Comparison of ENCODE assay signal across 1 cellular context in genomic region chr16:69626256-69626655, GRCh38.
A peak's percentile ranks its signal among the peaks of the same experiment; 100 is the strongest.
TF ChIP-seq lines count a peak whose summit lies in the region.

No MANE protein-coding gene starts in this region.

TF ChIP-seq in HepG2, 621 proteins besides CTCF, POLR2A, EP300 and RAD21:
- TF ChIP-seq, protein P1, sequence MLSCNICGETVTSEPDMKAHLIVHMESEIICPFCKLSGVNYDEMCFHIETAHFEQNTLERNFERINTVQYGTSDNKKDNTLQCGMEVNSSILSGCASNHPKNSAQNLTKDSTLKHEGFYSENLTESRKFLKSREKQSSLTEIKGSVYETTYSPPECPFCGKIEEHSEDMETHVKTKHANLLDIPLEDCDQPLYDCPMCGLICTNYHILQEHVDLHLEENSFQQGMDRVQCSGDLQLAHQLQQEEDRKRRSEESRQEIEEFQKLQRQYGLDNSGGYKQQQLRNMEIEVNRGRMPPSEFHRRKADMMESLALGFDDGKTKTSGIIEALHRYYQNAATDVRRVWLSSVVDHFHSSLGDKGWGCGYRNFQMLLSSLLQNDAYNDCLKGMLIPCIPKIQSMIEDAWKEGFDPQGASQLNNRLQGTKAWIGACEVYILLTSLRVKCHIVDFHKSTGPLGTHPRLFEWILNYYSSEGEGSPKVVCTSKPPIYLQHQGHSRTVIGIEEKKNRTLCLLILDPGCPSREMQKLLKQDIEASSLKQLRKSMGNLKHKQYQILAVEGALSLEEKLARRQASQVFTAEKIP (CRISPR knock-in tag; IDR thresholded peaks at IDR 0.05; ENCODE audit: borderline replicate concordance): no peak
- no peak for TF ChIP-seq ZFP91 (CRISPR knock-in tag; IDR thresholded peaks at IDR 0.05; ENCODE audit: borderline replicate concordance)
- no peak for TF ChIP-seq PHF5A (CRISPR knock-in tag; IDR thresholded peaks at IDR 0.05; ENCODE audit: low read depth, unreplicated experiment)
- TF ChIP-seq RXRB (CRISPR knock-in tag; IDR thresholded peaks at IDR 0.05; ENCODE audit: borderline replicate concordance): no peak
- TF ChIP-seq RBM22 (optimal IDR thresholded peaks at IDR 0.05; ENCODE audit: low read length): peak; percentile 31
